In the genomic region with DNA sequence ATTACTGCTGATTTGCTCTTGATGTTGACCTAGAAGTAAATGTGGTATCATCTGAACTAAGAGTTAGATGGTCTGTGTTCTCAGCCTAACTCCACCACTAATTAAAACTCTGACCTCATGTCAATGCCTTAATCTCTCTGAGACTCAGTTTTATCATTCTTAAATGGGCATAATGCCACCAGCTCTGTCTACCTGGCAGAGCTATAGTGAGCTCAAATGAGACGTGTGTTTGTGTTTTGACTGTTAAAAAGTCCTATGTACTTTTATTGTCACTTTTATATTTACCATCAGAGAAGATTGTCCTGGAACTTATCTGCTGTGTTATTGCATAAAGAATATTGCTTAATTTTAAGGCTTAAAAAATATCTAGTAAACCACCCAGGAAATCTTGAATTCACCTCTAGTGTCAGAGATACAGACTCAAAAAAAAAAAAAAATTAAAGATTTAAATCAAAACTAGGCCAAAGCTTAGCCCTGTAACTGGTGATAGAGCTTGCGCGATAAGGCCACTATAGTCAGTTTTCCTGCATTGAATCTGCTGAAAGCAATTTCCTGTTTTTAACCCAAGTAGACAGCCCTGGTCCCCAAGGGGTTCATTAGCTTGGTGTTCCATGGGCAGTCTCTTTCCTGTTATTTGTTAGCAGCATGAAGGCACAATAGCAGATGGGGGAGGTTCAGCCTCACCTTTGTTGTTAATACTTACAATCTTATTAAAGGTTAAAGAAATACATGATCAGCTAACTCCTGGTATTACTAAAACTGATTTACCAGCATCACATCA, we compare ENCODE assay signal across 25 cellular contexts.
DNase-seq lines count a peak whose midpoint lies in the region; ATAC-seq and TF ChIP-seq lines count a peak whose summit lies in the region.
"Had no signal": no experiment of that assay in that cellular context is flagged by ENCODE, and none has a peak within 500 bp of the region (broad histone marks: within the 10 kb centered on the region; RNA-seq: fewer than 3 reads in every experiment).

No MANE protein-coding gene starts in this region.

- H3K27me3 ChIP-seq in right atrium auricular region, result no peaks in the 10 kb centered on the region
- H3K27me3 ChIP-seq: upper lobe of right lung had no signal

- peak; percentile 49 for ATAC-seq in Right ventricle myocardium superior (ENCODE audit: poor library complexity)
- peak in 1 of 2 donors; percentile 64 for ATAC-seq in left cardiac atrium
- ATAC-seq: foreskin keratinocyte, T-helper 17 cell, upper lobe of right lung had no signal

- no peak overlapping the region for H3K4me3 ChIP-seq in right atrium auricular region
- peak overlapping the region; percentile 67 for H3K4me3 ChIP-seq in SK-N-MC
- H3K4me3 ChIP-seq: coronary artery, skin epidermis, upper lobe of right lung had no signal

- H3K9me3 ChIP-seq in right atrium auricular region (no peaks in the 10 kb centered on the region), SK-N-MC (ENCODE audit: low read depth, low read length) (no peaks in the 10 kb centered on the region)
- H3K9me3 ChIP-seq: upper lobe of right lung had no signal

- TF ChIP-seq CTCF in right atrium auricular region (IDR thresholded peaks at IDR 0.05), result no peak

- DNase-seq in Right ventricle myocardium superior (no peak), right atrium auricular region (ENCODE audit: low spot score) (no peak), SK-N-MC (ENCODE audit: low read depth, low spot score) (peak; percentile 60), left cardiac atrium (peak; percentile 22), cerebellar nuclear complex (lab: John Stamatoyannopoulos, UW) (no peak), NCI-H187 treated with DMSO at 0.1 percent for 48 hours (lab: John Stamatoyannopoulos, UW) (no peak)
- DNase-seq in activated CD4-positive, alpha-beta T cell treated with anti-CD3 and anti-CD28 coated beads for 1 hour, result no peak
- no peak for DNase-seq in central memory CD4-positive, alpha-beta T cell
- DNase-seq: activated CD8-positive, alpha-beta memory T cell treated with anti-CD3 and anti-CD28 coated beads for 24 hours; activated naive CD8-positive, alpha-beta T cell treated with anti-CD3 and anti-CD28 coated beads for 36 hours; C1 segment of cervical spinal cord; foreskin keratinocyte; H9; Kasumi-1; kidney glomerular epithelial cell; midbrain; NCI-H1105 treated with DMSO at 0.1 percent for 48 hours; NCI-H446 treated with DMSO at 0.1 percent for 48 hours; posterior cingulate gyrus; stimulated activated CD4-positive, alpha-beta T cell treated with anti-CD3 and anti-CD28 coated beads, Interleukin-2, amount 100 ng/mL, for 48 hours; T-helper 17 cell; upper lobe of right lung; WERI-Rb-1 had no signal

- H3K36me3 ChIP-seq in right atrium auricular region (no peaks in the 10 kb centered on the region), SK-N-MC (ENCODE audit: insufficient read depth, low read length) (no peaks in the 10 kb centered on the region)
- H3K36me3 ChIP-seq: upper lobe of right lung, WERI-Rb-1 had no signal

- no peak overlapping the region for H3K9ac ChIP-seq in SK-N-MC (ENCODE audit: insufficient read length)

- H3K4me1 ChIP-seq in right atrium auricular region, result no peaks in the 10 kb centered on the region
- H3K4me1 ChIP-seq: foreskin keratinocyte, upper lobe of right lung had no signal

- intact Hi-C loops in Right ventricle myocardium superior (cut with DNase I) (no loop called here), left cardiac atrium (cut with DNase I) (no loop called here)

- H3K27ac ChIP-seq in right atrium auricular region (peak overlapping the region in 1 of 2 donors; percentile 40), SK-N-MC (peak overlapping the region; percentile 90)
- H3K27ac ChIP-seq: coronary artery, foreskin keratinocyte, upper lobe of right lung, WERI-Rb-1 had no signal

Comparison
In these comparisons a context has a peak if more than half of its experiments do, and no peak if none do; other contexts are left out.
1. DNase-seq: peak in SK-N-MC (single experiment) and left cardiac atrium (single experiment); none in Right ventricle myocardium superior (single experiment), right atrium auricular region (single experiment), activated CD4-positive, alpha-beta T cell treated with anti-CD3 and anti-CD28 coated beads for 1 hour (single experiment), central memory CD4-positive, alpha-beta T cell (single experiment), cerebellar nuclear complex (0 of 2) and NCI-H187 treated with DMSO at 0.1 percent for 48 hours (single experiment).